ENCODE assay signal across 29 cellular contexts in genomic region chr3:67884345-67884744, GRCh38.
"Had no signal": no experiment of that assay in that cellular context is flagged by ENCODE, and none has a peak within 500 bp of the region (broad histone marks: within the 10 kb centered on the region; RNA-seq: fewer than 3 reads in every experiment).

No MANE protein-coding gene starts in this region.

- H3K4me2 ChIP-seq: hepatocyte had no signal

- H3K79me2 ChIP-seq: hepatocyte had no signal

- H3K9me3 ChIP-seq: adrenal gland had no signal

- H3K27me3 ChIP-seq: adrenal gland, ascending aorta, brain microvascular endothelial cell, esophagus muscularis mucosa, gastroesophageal sphincter, hepatocyte had no signal

- ATAC-seq: activated CD4-positive, alpha-beta T cell treated with anti-CD3 and anti-CD28 coated beads for 36 hours; activated CD8-positive, alpha-beta memory T cell treated with anti-CD3 and anti-CD28 coated beads, Interleukin-2, amount 10 ng/mL, durations not matched to agents 7 days and 5 days; activated CD8-positive, alpha-beta T cell treated with anti-CD3 and anti-CD28 coated beads, Interleukin-2, amount 10 ng/mL, durations not matched to agents 7 days and 5 days; activated naive CD8-positive, alpha-beta T cell treated with anti-CD3 and anti-CD28 coated beads, Interleukin-2, amount 50 U/mL, for 24 hours; effector memory CD8-positive, alpha-beta T cell; gastroesophageal sphincter; heart right ventricle had no signal

- H3K27ac ChIP-seq: adrenal gland, ascending aorta, brain microvascular endothelial cell, esophagus muscularis mucosa, gastroesophageal sphincter, heart right ventricle, hepatocyte had no signal

- DNase-seq: activated CD4-positive, alpha-beta memory T cell treated with anti-CD3 and anti-CD28 coated beads for 36 hours; activated CD4-positive, alpha-beta T cell treated with anti-CD3 and anti-CD28 coated beads for 36 hours; activated CD4-positive, alpha-beta T cell treated with anti-CD3 and anti-CD28 coated beads, Interleukin-2, amount 10 ng/mL, durations not matched to agents 24 days and 14 days; activated CD4-positive, CD25-positive, alpha-beta regulatory T cell; activated CD4-positive, CD25-positive, alpha-beta regulatory T cell treated with anti-CD3 and anti-CD28 coated beads, Interleukin-2, amount 50 U/mL, for 72 hours; activated CD8-positive, alpha-beta memory T cell treated with anti-CD3 and anti-CD28 coated beads, Interleukin-2, amount 10 ng/mL, durations not matched to agents 7 days and 5 days; activated CD8-positive, alpha-beta memory T cell treated with anti-CD3 and anti-CD28 coated beads, Interleukin-2, amount 50 U/mL, for 4 hours; activated CD8-positive, alpha-beta T cell treated with anti-CD3 and anti-CD28 coated beads, Interleukin-2, amount 10 ng/mL, durations not matched to agents 7 days and 5 days; activated effector memory CD4-positive, alpha-beta T cell treated with anti-CD3 and anti-CD28 coated beads, Interleukin-2, amount 50 U/mL, for 16 hours; activated naive CD4-positive, alpha-beta T cell treated with anti-CD3 and anti-CD28 coated beads for 36 hours; activated naive CD8-positive, alpha-beta T cell treated with anti-CD3 and anti-CD28 coated beads for 36 hours; activated naive CD8-positive, alpha-beta T cell treated with anti-CD3 and anti-CD28 coated beads, Interleukin-2, amount 50 U/mL, for 24 hours; activated T-cell treated with anti-CD3 and anti-CD28 coated beads, Interleukin-2, amount 50 U/mL, for 1 hour; activated T-cell treated with anti-CD3 and anti-CD28 coated beads, Interleukin-2, amount 50 U/mL, for 48 hours; adrenal gland; brain microvascular endothelial cell; caudate nucleus; cortex of kidney; dermis blood vessel endothelial cell; effector CD4-positive, alpha-beta T cell; effector memory CD8-positive, alpha-beta T cell; erythroblast; foreskin melanocyte; heart right ventricle; T-helper 2 cell had no signal

- H3K36me3 ChIP-seq: adrenal gland, ascending aorta, brain microvascular endothelial cell, esophagus muscularis mucosa, gastroesophageal sphincter, heart right ventricle had no signal

- H3K4me1 ChIP-seq: adrenal gland, ascending aorta, esophagus muscularis mucosa, gastroesophageal sphincter, heart right ventricle had no signal

- H3K4me3 ChIP-seq: adrenal gland, ascending aorta, esophagus muscularis mucosa, gastroesophageal sphincter, heart right ventricle, hepatocyte had no signal

- H2AFZ ChIP-seq: hepatocyte had no signal
